Comparison of ENCODE assay signal across 30 cellular contexts in genomic region chr2:71326968-71327367, GRCh38.
"Had no signal": no experiment of that assay in that cellular context is flagged by ENCODE, and none has a peak within 500 bp of the region (broad histone marks: within the 10 kb centered on the region; RNA-seq: fewer than 3 reads in every experiment).

No MANE protein-coding gene starts in this region.

- H3K36me3 ChIP-seq: adrenal gland, brain microvascular endothelial cell, breast epithelium had no signal

- H3K4me1 ChIP-seq: breast epithelium had no signal

- ATAC-seq: activated CD8-positive, alpha-beta T cell treated with anti-CD3 and anti-CD28 coated beads for 36 hours; activated naive CD4-positive, alpha-beta T cell treated with anti-CD3 and anti-CD28 coated beads, Interleukin-2, amount 50 U/mL, for 72 hours; activated T-cell treated with anti-CD3 and anti-CD28 coated beads, Interleukin-2, amount 50 U/mL, for 4 hours; activated T-cell treated with anti-CD3 and anti-CD28 coated beads, Interleukin-2, amount 50 U/mL, for 72 hours; activated T-helper 17 cell treated with anti-CD3 and anti-CD28 coated beads, Interleukin-2, amount 50 U/mL, for 72 hours; body of pancreas had no signal

- H3K9me3 ChIP-seq: adrenal gland, body of pancreas had no signal

- H3K4me3 ChIP-seq: adrenal gland, body of pancreas, breast epithelium had no signal

- H3K27ac ChIP-seq: adrenal gland, body of pancreas, brain microvascular endothelial cell, breast epithelium had no signal

- DNase-seq: activated B cell treated with CpG ODN at 0.5 μM for 24 hours; activated CD4-positive, alpha-beta memory T cell treated with anti-CD3 and anti-CD28 coated beads for 36 hours; activated CD4-positive, alpha-beta T cell treated with anti-CD3 and anti-CD28 coated beads for 4 hours; activated CD4-positive, alpha-beta T cell treated with anti-CD3 and anti-CD28 coated beads, Interleukin-2, amount 10 ng/mL, durations not matched to agents 24 days and 14 days; activated CD4-positive, alpha-beta T cell treated with anti-CD3 and anti-CD28 coated beads, Interleukin-2, amount 50 U/mL, for 1 hour; activated CD4-positive, alpha-beta T cell treated with anti-CD3 and anti-CD28 coated beads, Interleukin-2, amount 50 U/mL, for 4 hours; activated CD4-positive, CD25-positive, alpha-beta regulatory T cell treated with anti-CD3 and anti-CD28 coated beads, Interleukin-2, amount 50 U/mL, for 72 hours; activated CD8-positive, alpha-beta memory T cell treated with anti-CD3 and anti-CD28 coated beads, Interleukin-2, amount 50 U/mL, for 4 hours; activated CD8-positive, alpha-beta T cell treated with anti-CD3 and anti-CD28 coated beads for 36 hours; activated effector memory CD4-positive, alpha-beta T cell treated with anti-CD3 and anti-CD28 coated beads, Interleukin-2, amount 50 U/mL, for 16 hours; activated gamma-delta T cell treated with Interleukin-2 at 50 U/mL for 16 hours; activated naive CD4-positive, alpha-beta T cell; activated naive CD4-positive, alpha-beta T cell treated with anti-CD3 and anti-CD28 coated beads for 36 hours; activated naive CD4-positive, alpha-beta T cell treated with anti-CD3 and anti-CD28 coated beads, Interleukin-2, amount 50 U/mL, for 16 hours; activated naive CD8-positive, alpha-beta T cell treated with anti-CD3 and anti-CD28 coated beads for 36 hours; activated T-cell treated with anti-CD3 and anti-CD28 coated beads for 4 hours; activated T-cell treated with anti-CD3 and anti-CD28 coated beads, Interleukin-2, amount 50 U/mL, for 1 hour; activated T-cell treated with anti-CD3 and anti-CD28 coated beads, Interleukin-2, amount 50 U/mL, for 4 hours; activated T-cell treated with anti-CD3 and anti-CD28 coated beads, Interleukin-2, amount 50 U/mL, for 72 hours; adrenal gland; amniotic stem cell; aorta; body of pancreas; brain microvascular endothelial cell; central memory CD4-positive, alpha-beta T cell; T-helper 2 cell; T-helper 9 cell had no signal
